9 cellular contexts compared by ENCODE assay signal in genomic region chr17:11997147-11997971, GRCh38. TPM values are rescaled to one million over a fixed set of nuclear protein-coding genes. Genes with fewer than 3 reads are reported as not detected.
DNase-seq lines count a peak whose midpoint lies in the region; ATAC-seq, FAIRE-seq and TF ChIP-seq lines count a peak whose summit lies in the region.
"Had no signal": no experiment of that assay in that cellular context is flagged by ENCODE, and none has a peak within 500 bp of the region (broad histone marks: within the 10 kb centered on the region; RNA-seq: fewer than 3 reads in every experiment).

TSS of gene ZNF18 (minus strand) at chr17:11997475. CDS start at chr17:11992829, 4,646 bp downstream.

- POLR2A ChIA-PET in BJ (lab: Charles Lee): interaction anchor here (0.6 to 1.2 kb wide), 4 partner anchors 8 to 799 kb away, joined by 3 to 13 read pairs (median 4); partner anchors contain the start of gene MAP2K4

- H3K27me3 ChIP-seq in BJ (ENCODE audit: control insufficient read depth, insufficient read depth, low read length): no peaks in the 10 kb centered on the region
- H3K27me3 ChIP-seq in left lung: no peaks in the 10 kb centered on the region

- H3K27ac ChIP-seq in left lung: peak within 1 kb of the TSS; percentile 88 to 96

- FAIRE-seq in GM19239 (lab: Jason Lieb, UNC): peak; percentile 87
- FAIRE-seq: endometrium had no signal

- peak within 1 kb of the TSS; percentile 95 for H3K4me3 ChIP-seq in BJ (ENCODE audit: low read depth, low read length)
- H3K4me3 ChIP-seq in left lung: peak within 1 kb of the TSS; percentile 68 to 72

- TF ChIP-seq CTCF in BJ (IDR thresholded peaks at IDR 0.05; ENCODE audit: insufficient read depth, low read depth, low read length) (no peak), left lung (IDR thresholded peaks at IDR 0.05) (no peak)

- peak; percentile 58 for DNase-seq in BJ (ENCODE audit: low read depth)
- DNase-seq in GM19239 (ENCODE audit: insufficient read length, low spot score): peak; percentile 91
- DNase-seq in NCI-H524 treated with DMSO at 0.1 percent for 48 hours (lab: John Stamatoyannopoulos, UW): peak; percentile 40
- peak; percentile 97 for DNase-seq in activated CD4-positive, alpha-beta T cell treated with anti-CD3 and anti-CD28 coated beads for 48 hours
- peak; percentile 44 for DNase-seq in cortex of kidney (lab: John Stamatoyannopoulos, UW)
- peak; percentile 98 to 99 for DNase-seq in left lung
- DNase-seq in stimulated activated CD4-positive, alpha-beta T cell treated with anti-CD3 and anti-CD28 coated beads, Interleukin-2, amount 100 ng/mL, for 4 hours (ENCODE audit: low read depth): peak; percentile 95

- H3K9me3 ChIP-seq in left lung: no peaks in the 10 kb centered on the region

- H3K4me1 ChIP-seq in left lung: no peaks in the 10 kb centered on the region

- peaks cover 3% of the 10 kb centered on the region; the same call in 1 of the 2 replicates for H3K36me3 ChIP-seq in BJ (ENCODE audit: control insufficient read depth, insufficient read depth, low read length)
- H3K36me3 ChIP-seq in left lung: peaks cover 0 to 6% of the 10 kb centered on the region in 2 donors

- ATAC-seq in HG03442 (IDR thresholded peaks at IDR 0.05; ENCODE audit: unreplicated experiment) (peak; percentile 92), left lung (peak; percentile 98)

- CTCF ChIA-PET in BJ (lab: Yijun Ruan, JAX): interaction anchor here (0.7 to 2.3 kb wide), 8 partner anchors 9 to 21 kb away, joined by 3 to 9 read pairs (median 5); no protein-coding TSS in a partner anchor

- intact Hi-C loops in left lung (cut with DNase I): no loop called here

RNA-seq across cellular contexts. Expression of gene ZNF18, which starts in this region (rescaled TPM):
- 6.2 and 6.9 TPM in 2 replicates for polyA plus RNA-seq in BJ (2011; rRNA removed)
- polyA minus RNA-seq in BJ (2011; rRNA and poly(A)+ RNA removed): 3.4 and 5.1 TPM in 2 replicates
- 1 to 10 TPM; 6.2 to 7.0 TPM for total RNA-seq in left lung

Comparison
In these comparisons a context has a peak if more than half of its experiments do, and no peak if none do; other contexts are left out.
1. Peak in every context shown above with its lines: DNase-seq, ATAC-seq, H3K4me3 ChIP-seq and H3K27ac ChIP-seq.
2. DNase-seq: peak in every context shown above with its lines; median percentile 98 in left lung; 97 in activated CD4-positive, alpha-beta T cell treated with anti-CD3 and anti-CD28 coated beads for 48 hours; 95 in stimulated activated CD4-positive, alpha-beta T cell treated with anti-CD3 and anti-CD28 coated beads, Interleukin-2, amount 100 ng/mL, for 4 hours; 91 in GM19239; 58 in BJ; 44 in cortex of kidney; 40 in NCI-H524 treated with DMSO at 0.1 percent for 48 hours.